ENCODE assay signal across 8 cellular contexts in genomic region chr12:68317047-68317667, GRCh38. TPM values are rescaled to one million over a fixed set of nuclear protein-coding genes. Genes with fewer than 3 reads are reported as not detected.
A peak's percentile ranks its signal among the peaks of the same experiment; 100 is the strongest.
DNase-seq lines count a peak whose midpoint lies in the region; ATAC-seq and TF ChIP-seq lines count a peak whose summit lies in the region.

No MANE protein-coding gene starts in this region.

- ATAC-seq in GM21825 (IDR thresholded peaks at IDR 0.05; ENCODE audit: unreplicated experiment) (no peak), HG03039 (IDR thresholded peaks at IDR 0.05; ENCODE audit: unreplicated experiment) (no peak)

- peaks cover 8% of the 10 kb centered on the region for H3K36me3 Mint-ChIP-seq in activated naive CD8-positive, alpha-beta T cell treated with anti-CD3 and anti-CD28 coated beads for 36 hours

- H3K9me3 Mint-ChIP-seq in activated naive CD8-positive, alpha-beta T cell treated with anti-CD3 and anti-CD28 coated beads for 36 hours, result no peaks in the 10 kb centered on the region

- H3K4me3 Mint-ChIP-seq in activated naive CD8-positive, alpha-beta T cell treated with anti-CD3 and anti-CD28 coated beads for 36 hours, result no peak overlapping the region

- H3K4me1 Mint-ChIP-seq in activated naive CD8-positive, alpha-beta T cell treated with anti-CD3 and anti-CD28 coated beads for 36 hours, result no peaks in the 10 kb centered on the region

- H3K27ac Mint-ChIP-seq in activated naive CD8-positive, alpha-beta T cell treated with anti-CD3 and anti-CD28 coated beads for 36 hours, result no peak overlapping the region

- no peak overlapping the region for H3K4me3 ChIP-seq in fibroblast of mammary gland (ENCODE audit: control insufficient read depth, low read depth, low read length)
- no peak overlapping the region for H3K4me3 ChIP-seq in retinal pigment epithelial cell (ENCODE audit: low read length)

- DNase-seq in activated naive CD8-positive, alpha-beta T cell treated with anti-CD3 and anti-CD28 coated beads, Interleukin-2, amount 50 U/mL, for 16 hours (ENCODE audit: low read depth, low spot score), result peak; percentile 20
- DNase-seq in activated naive CD8-positive, alpha-beta T cell treated with anti-CD3 and anti-CD28 coated beads for 36 hours, result no peak
- peak; percentile 26 for DNase-seq in NCI-H146 treated with DMSO at 0.1 percent for 48 hours (lab: John Stamatoyannopoulos, UW; ENCODE audit: unreplicated experiment)
- peak; percentile 45 for DNase-seq in activated CD4-positive, alpha-beta T cell treated with anti-CD3 and anti-CD28 coated beads for 48 hours
- peak; percentile 66 for DNase-seq in fibroblast of mammary gland (ENCODE audit: low read depth)
- DNase-seq in retinal pigment epithelial cell (ENCODE audit: low read depth), result no peak

- TF ChIP-seq CTCF in fibroblast of mammary gland (conservative IDR thresholded peaks at IDR 0.05; ENCODE audit: control insufficient read depth, insufficient read depth, low read depth, low read length), result peak; percentile 60
- TF ChIP-seq CTCF in retinal pigment epithelial cell (conservative IDR thresholded peaks at IDR 0.05; ENCODE audit: low read depth, low read length), result peak; percentile 53

- no peaks in the 10 kb centered on the region for H3K27me3 Mint-ChIP-seq in activated naive CD8-positive, alpha-beta T cell treated with anti-CD3 and anti-CD28 coated beads for 36 hours

RNA-seq across cellular contexts. Expression of gene MDM1, which starts 15.0 kb away (rescaled TPM):
- 10 to 100 TPM; 20.0 to 22.2 TPM for total RNA-seq in activated naive CD8-positive, alpha-beta T cell treated with anti-CD3 and anti-CD28 coated beads for 36 hours

Comparison
In these comparisons a context has a peak if more than half of its experiments do, and no peak if none do; other contexts are left out.
1. DNase-seq: peak in activated naive CD8-positive, alpha-beta T cell treated with anti-CD3 and anti-CD28 coated beads, Interleukin-2, amount 50 U/mL, for 16 hours (single experiment), NCI-H146 treated with DMSO at 0.1 percent for 48 hours (single experiment), activated CD4-positive, alpha-beta T cell treated with anti-CD3 and anti-CD28 coated beads for 48 hours (single experiment) and fibroblast of mammary gland (single experiment); none in activated naive CD8-positive, alpha-beta T cell treated with anti-CD3 and anti-CD28 coated beads for 36 hours (single experiment) and retinal pigment epithelial cell (single experiment).